In the genomic region with DNA sequence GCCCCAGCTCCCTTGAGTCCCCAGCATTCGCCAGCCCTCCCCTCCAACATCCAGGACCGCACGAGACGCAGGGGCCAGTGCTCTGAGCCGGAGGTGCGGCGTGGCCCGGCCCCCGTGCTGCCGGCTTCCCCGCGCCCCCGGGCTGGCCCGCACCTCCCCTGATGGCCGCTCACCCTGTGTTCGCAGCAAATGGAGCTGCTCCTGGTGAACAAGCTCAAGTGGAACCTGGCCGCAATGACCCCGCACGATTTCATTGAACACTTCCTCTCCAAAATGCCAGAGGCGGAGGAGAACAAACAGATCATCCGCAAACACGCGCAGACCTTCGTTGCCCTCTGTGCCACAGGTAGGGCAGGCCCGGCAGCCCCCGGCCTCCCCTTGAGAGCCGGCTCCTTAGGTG, we compare ENCODE assay signal across 8 cellular contexts. TPM values are rescaled to one million over a fixed set of nuclear protein-coding genes. Genes with fewer than 3 reads are reported as not detected.
DNase-seq lines count a peak whose midpoint lies in the region; ATAC-seq and TF ChIP-seq lines count a peak whose summit lies in the region.

No MANE protein-coding gene starts in this region.

- H3K4me1 Mint-ChIP-seq in CD4-positive, alpha-beta memory T cell: peaks cover 9 to 23% (median 16%) of the 10 kb centered on the region in 4 donors
- H3K4me1 Mint-ChIP-seq in endodermal cell: peaks cover 4% of the 10 kb centered on the region

- H3K27me3 Mint-ChIP-seq in CD4-positive, alpha-beta memory T cell: peaks cover 11 to 20% of the 10 kb centered on the region in 2 donors
- no peaks in the 10 kb centered on the region for H3K27me3 Mint-ChIP-seq in endodermal cell (ENCODE audit: insufficient read depth)

- CTCF ChIA-PET in CD4-positive, alpha-beta memory T cell (lab: Charles Lee; ENCODE audit: partially characterized antibody): interaction anchor here (0.9 to 5.8 kb wide), 11 partner anchors 9 to 1060 kb away, joined by 3 to 52 read pairs (median 4); partner anchors contain the start of gene MYEOV
- CTCF ChIA-PET in GM10248 (lab: Yijun Ruan, JAX): interaction anchor here (1.1 to 5.1 kb wide), 15 partner anchors 8 to 1347 kb away, joined by 3 to 62 read pairs (median 4); no protein-coding TSS in a partner anchor

- H3K9ac ChIP-seq in NT2/D1 (ENCODE audit: insufficient read length, low read depth): peak overlapping the region; percentile 79
- no peak overlapping the region for H3K9ac ChIP-seq in endodermal cell (ENCODE audit: extremely low read depth, low read length, poor library complexity, severe bottlenecking)

- intact Hi-C loops in CD4-positive, alpha-beta memory T cell (cut with micrococcal nuclease): loop anchor here (2.0 kb wide), 1 partner anchor 27 kb away; no protein-coding TSS in a partner anchor

- H3K36me3 ChIP-seq in CD4-positive, alpha-beta memory T cell (ENCODE audit: insufficient read depth, low read length): no peaks in the 10 kb centered on the region
- H3K36me3 ChIP-seq in NT2/D1 (ENCODE audit: insufficient read depth, insufficient read length, low read length) (peaks cover 58% of the 10 kb centered on the region), endodermal cell (ENCODE audit: control insufficient read depth, insufficient read depth, low read length) (no peaks in the 10 kb centered on the region), neutrophil (no peaks in the 10 kb centered on the region)

- TF ChIP-seq CTCF in endodermal cell (conservative IDR thresholded peaks at IDR 0.05): no peak
- TF ChIP-seq CTCF in neutrophil (IDR thresholded peaks at IDR 0.05): no peak
- no peak for TF ChIP-seq CTCF in GM10248 (IDR thresholded peaks at IDR 0.05; ENCODE audit: control extremely low read depth, extremely low read depth, low read depth, missing control alignments)

- WGBS in endodermal cell (ENCODE audit: insufficient coverage in 1 of 2, insufficient read length in 1 of 2), 2 experiments: 82 to 84% methylated on average over 25 to 27 of the region's 27 CpGs

- peak in 1 of 5 donors; percentile 5 for DNase-seq in CD4-positive, alpha-beta memory T cell
- no peak for DNase-seq in NT2/D1 (ENCODE audit: low read depth, low spot score)
- no peak for DNase-seq in endodermal cell
- no peak for DNase-seq in anterior cingulate cortex (lab: John Stamatoyannopoulos, UW)
- no peak for DNase-seq in GM10248 (ENCODE audit: extremely low spot score)

- H3K4me3 ChIP-seq in CD4-positive, alpha-beta memory T cell (ENCODE audit: low read length in 2 of 2): no peak overlapping the region
- peak overlapping the region; percentile 55 for H3K4me3 ChIP-seq in NT2/D1 (ENCODE audit: insufficient read length, low read depth)
- H3K4me3 ChIP-seq in endodermal cell (ENCODE audit: low read length): no peak overlapping the region
- peak overlapping the region; percentile 61 to 75 for H3K4me3 ChIP-seq in neutrophil (ENCODE audit: low read depth in 1 of 2, low read length in 1 of 2)

- POLR2A ChIA-PET in CD4-positive, alpha-beta memory T cell (lab: Charles Lee; ENCODE audit: partially characterized antibody): interaction anchor here (0.7 to 1.6 kb wide), 2 partner anchors 542 to 595 kb away, joined by 3 to 5 read pairs; partner anchors contain the start of gene TPCN2
- POLR2A ChIA-PET in GM10248 (lab: Yijun Ruan, JAX): no interaction called here

- H3K4me1 ChIP-seq in CD4-positive, alpha-beta memory T cell (ENCODE audit: insufficient read depth, low read length): peaks cover 34% of the 10 kb centered on the region
- H3K4me1 ChIP-seq in NT2/D1 (ENCODE audit: insufficient read depth, insufficient read length): peaks cover 20% of the 10 kb centered on the region
- peaks cover 5% of the 10 kb centered on the region for H3K4me1 ChIP-seq in endodermal cell (ENCODE audit: control insufficient read depth, insufficient read depth, low read length)
- peaks cover 13 to 26% of the 10 kb centered on the region in 2 experiments for H3K4me1 ChIP-seq in neutrophil (ENCODE audit: control insufficient read depth in 1 of 2, insufficient read depth in 1 of 2, low read depth in 1 of 2, low read length in 1 of 2)

- ATAC-seq in HG02885 (IDR thresholded peaks at IDR 0.05; ENCODE audit: poor library complexity, unreplicated experiment): no peak
- no peak for ATAC-seq in GM21576 (IDR thresholded peaks at IDR 0.05; ENCODE audit: unreplicated experiment)

- H3K27ac Mint-ChIP-seq in CD4-positive, alpha-beta memory T cell: peak overlapping the region in 1 of 7 donors; percentile 54
- no peak overlapping the region for H3K27ac Mint-ChIP-seq in endodermal cell

- H3K27me3 ChIP-seq in CD4-positive, alpha-beta memory T cell (ENCODE audit: insufficient read depth, low read length): peaks cover 16% of the 10 kb centered on the region
- H3K27me3 ChIP-seq in NT2/D1 (ENCODE audit: insufficient read depth, insufficient read length) (no peaks in the 10 kb centered on the region), endodermal cell (ENCODE audit: control insufficient read depth, insufficient read depth, low read length, poor library complexity, severe bottlenecking) (peaks cover 28% of the 10 kb centered on the region), neutrophil (peaks cover 72% of the 10 kb centered on the region)

- peaks cover 0 to 1% of the 10 kb centered on the region in 2 donors for H3K36me3 Mint-ChIP-seq in CD4-positive, alpha-beta memory T cell
- peaks cover 29% of the 10 kb centered on the region for H3K36me3 Mint-ChIP-seq in endodermal cell (ENCODE audit: low read depth)

- no peak overlapping the region for H3K27ac ChIP-seq in CD4-positive, alpha-beta memory T cell (ENCODE audit: low read depth, low read length)
- H3K27ac ChIP-seq in endodermal cell (ENCODE audit: low read depth, low read length) (no peak overlapping the region), neutrophil (no peak overlapping the region)

- H3K4me3 Mint-ChIP-seq in CD4-positive, alpha-beta memory T cell: peak overlapping the region; percentile 36 to 81 (median 64)
- peak overlapping the region; percentile 93 for H3K4me3 Mint-ChIP-seq in endodermal cell

- no peaks in the 10 kb centered on the region for H3K9me3 Mint-ChIP-seq in CD4-positive, alpha-beta memory T cell
- no peaks in the 10 kb centered on the region for H3K9me3 Mint-ChIP-seq in endodermal cell

- H3K9me3 ChIP-seq in CD4-positive, alpha-beta memory T cell (ENCODE audit: control insufficient read depth in 1 of 2, low read length in 2 of 2): no peaks in the 10 kb centered on the region
- no peaks in the 10 kb centered on the region for H3K9me3 ChIP-seq in NT2/D1 (ENCODE audit: insufficient read depth, low read length)
- no peaks in the 10 kb centered on the region for H3K9me3 ChIP-seq in endodermal cell (ENCODE audit: control insufficient read depth, low read length)
- no peaks in the 10 kb centered on the region for H3K9me3 ChIP-seq in neutrophil

RNA-seq across cellular contexts. Expression of gene CCND1, which starts 2.7 kb away (rescaled TPM):
- 1 to 10 TPM; 1.6 to 1.7 TPM for total RNA-seq in CD4-positive, alpha-beta memory T cell
- 1 to 10 TPM in 1 of 2 donors, under 1 TPM in 1; 1.00 to 1.8 TPM for polyA plus RNA-seq in CD4-positive, alpha-beta memory T cell
- total RNA-seq in endodermal cell: 100 to 1,000 TPM in 1 of 2 donors, 10 to 100 TPM in 1; 65.7 to 214 TPM
- 203 TPM for polyA plus RNA-seq in endodermal cell (2013, experiment 1 of 2)
- 171 TPM for polyA plus RNA-seq in endodermal cell (2013, experiment 2 of 2)

RNA-seq across cellular contexts. Expression of gene LTO1, which starts 31.5 kb away (rescaled TPM):
- total RNA-seq in CD4-positive, alpha-beta memory T cell: 10 to 100 TPM; 60.2 to 63.0 TPM
- 10 to 100 TPM; 13.3 to 18.7 TPM for polyA plus RNA-seq in CD4-positive, alpha-beta memory T cell
- total RNA-seq in endodermal cell: 10 to 100 TPM; 23.2 to 32.2 TPM
- polyA plus RNA-seq in endodermal cell (2013, experiment 1 of 2): 20.9 TPM
- 17.8 TPM for polyA plus RNA-seq in endodermal cell (2013, experiment 2 of 2)

Comparison
In these comparisons a context has a peak if more than half of its experiments do, and no peak if none do; other contexts are left out.
1. H3K4me3 ChIP-seq: peak in NT2/D1 (single experiment) and neutrophil (2 of 2); none in CD4-positive, alpha-beta memory T cell (0 of 2) and endodermal cell (single experiment).
2. RNA of gene CCND1, which starts 2.7 kb away (total RNA-seq): 65.7 to 214 TPM in endodermal cell; 1.6 to 1.7 TPM in CD4-positive, alpha-beta memory T cell; every median in the first group is over 10 times any median in the second.